Comparison of ENCODE assay signal across 8 cellular contexts in genomic region chr15:88897456-88898194, GRCh38. TPM values are rescaled to one million over a fixed set of nuclear protein-coding genes. Genes with fewer than 3 reads are reported as not detected.
DNase-seq lines count a peak whose midpoint lies in the region; ATAC-seq and TF ChIP-seq lines count a peak whose summit lies in the region.

No MANE protein-coding gene starts in this region.

- peak; percentile 37 for ATAC-seq in GM18870 (IDR thresholded peaks at IDR 0.05; ENCODE audit: unreplicated experiment)
- ATAC-seq in right lobe of liver = peak; percentile 88 to 98 (median 94)

- peak; percentile 40 to 57 (median 56) for TF ChIP-seq CTCF in right lobe of liver (IDR thresholded peaks at IDR 0.05)

- WGBS in right lobe of liver (ENCODE audit: insufficient coverage, low coverage, low lambda C conversion rate, missing lambda C conversion rate) = 16% methylated on average over 5 of the region's 12 CpGs

- H3K36me3 ChIP-seq in right lobe of liver = peaks cover 0 to 2% (median 0%) of the 10 kb centered on the region in 4 donors

- H3K4me3 ChIP-seq in right lobe of liver = no peak overlapping the region

- H3K9me3 ChIP-seq in right lobe of liver = no peaks in the 10 kb centered on the region

- intact Hi-C loops in right lobe of liver (cut with DNase I) = no loop called here

- no peak overlapping the region for H3K27ac ChIP-seq in right lobe of liver

- peaks cover 0 to 16% (median 0%) of the 10 kb centered on the region in 4 donors for H3K4me1 ChIP-seq in right lobe of liver

- DNase-seq in A172 (ENCODE audit: low spot score) (peak; percentile 83), NCI-H1694 treated with DMSO at 0.1 percent for 48 hours (lab: John Stamatoyannopoulos, UW) (peak; percentile 50), cerebellar cortex (ENCODE audit: low spot score) (peak; percentile 49), right lobe of liver (peak; percentile 79 to 83 (median 82)), NCI-H2107 treated with DMSO at 0.1 percent for 48 hours (lab: John Stamatoyannopoulos, UW; ENCODE audit: unreplicated experiment) (no peak)
- peak; percentile 56 to 81 for DNase-seq in activated CD4-positive, alpha-beta T cell treated with anti-CD3 and anti-CD28 coated beads for 24 hours (ENCODE audit: low read depth in 2 of 2)
- DNase-seq in stimulated activated CD4-positive, alpha-beta T cell treated with anti-CD3 and anti-CD28 coated beads, TNF-alpha, amount 100 ng/mL, for 4 hours (ENCODE audit: low read depth in 3 of 3) = peak; percentile 68 to 75 (median 75)

- no peak for TF ChIP-seq POLR2A in right lobe of liver (IDR thresholded peaks at IDR 0.05)

- peaks cover 0 to 11% of the 10 kb centered on the region in 2 donors for H3K27me3 ChIP-seq in right lobe of liver

RNA-seq across cellular contexts. Expression of gene HAPLN3, which starts 2.3 kb away (rescaled TPM):
- total RNA-seq in A172 (2014; rRNA removed; shearing (Covaris generic)) = 1.2 and 2.3 TPM in 2 replicates
- 1 to 10 TPM in 1 of 6 experiments, under 1 TPM in 4, not detected in 1; 0.12 to 1.2 (median 0.25) TPM for total RNA-seq in right lobe of liver

RNA-seq across cellular contexts. Expression of gene MFGE8, which starts 15.6 kb away (rescaled TPM):
- 116 and 144 TPM in 2 replicates for total RNA-seq in A172 (2014; rRNA removed; shearing (Covaris generic))
- total RNA-seq in right lobe of liver = 10 to 100 TPM in 5 of 6 experiments, 1 to 10 TPM in 1; 9.7 to 20.4 (median 17.6) TPM
